Comparison of ENCODE assay signal across 8 cellular contexts in genomic region chr5:123075521-123076163, GRCh38. TPM values are rescaled to one million over a fixed set of nuclear protein-coding genes. Genes with fewer than 3 reads are reported as not detected.
"Had no signal": no experiment of that assay in that cellular context is flagged by ENCODE, and none has a peak within 500 bp of the region (broad histone marks: within the 10 kb centered on the region; RNA-seq: fewer than 3 reads in every experiment).

No MANE protein-coding gene starts in this region.

- H3K4me1 Mint-ChIP-seq: IgD-negative memory B cell had no signal

- H3K4me3 ChIP-seq: K562 had no signal

- FAIRE-seq: HepG2, HTR-8/SVneo, K562 had no signal

- ATAC-seq: HepG2, K562 had no signal

- H3K36me3 Mint-ChIP-seq: IgD-negative memory B cell had no signal

- H3K27ac Mint-ChIP-seq: IgD-negative memory B cell had no signal

- H3K4me3 Mint-ChIP-seq: IgD-negative memory B cell had no signal

- H3K27ac ChIP-seq: HL-60 had no signal

- DNase-seq: IMR-90, KBM-7 had no signal

RNA-seq across cellular contexts. Expression of gene PRDM6, which starts 13.4 kb away (rescaled TPM):
- total RNA-seq: HT-29 had no signal
- polyA plus RNA-seq: IgD-negative memory B cell had no signal

RNA-seq across cellular contexts. Expression of gene PPIC, which starts 39.1 kb away (rescaled TPM):
- polyA plus RNA-seq: IgD-negative memory B cell had no signal
